Comparison of ENCODE assay signal across 30 cellular contexts in the genomic region with DNA sequence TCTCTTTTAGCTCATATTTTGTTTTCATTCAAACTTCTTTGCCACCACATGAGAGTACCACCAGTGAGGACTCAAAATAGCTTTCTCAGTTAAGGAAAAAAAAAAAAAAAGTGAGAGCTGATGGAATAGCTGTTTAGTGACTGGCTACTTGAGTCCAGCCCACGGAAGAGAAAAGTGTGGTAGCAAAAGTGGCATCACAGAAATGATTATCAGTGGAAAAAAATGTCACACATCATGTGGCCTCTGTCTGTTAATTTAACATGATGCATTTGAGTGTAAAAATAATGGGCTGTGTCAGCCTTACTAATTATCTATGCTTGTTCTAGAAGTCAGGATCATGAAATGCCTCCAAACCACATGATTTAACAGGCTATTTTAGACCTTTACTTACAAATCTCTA.
"Had no signal": no experiment of that assay in that cellular context is flagged by ENCODE, and none has a peak within 500 bp of the region (broad histone marks: within the 10 kb centered on the region; RNA-seq: fewer than 3 reads in every experiment).

No MANE protein-coding gene starts in this region.

- H3K4me3 Mint-ChIP-seq: activated CD4-positive, alpha-beta memory T cell treated with anti-CD3 and anti-CD28 coated beads for 36 hours; activated CD4-positive, alpha-beta T cell treated with anti-CD3 and anti-CD28 coated beads, Interleukin-2, amount 10 ng/mL, durations not matched to agents 7 days and 5 days; activated naive CD4-positive, alpha-beta T cell treated with anti-CD3 and anti-CD28 coated beads, Interleukin-2, amount 10 ng/mL, durations not matched to agents 7 days and 5 days; activated naive CD8-positive, alpha-beta T cell; activated naive CD8-positive, alpha-beta T cell treated with anti-CD3 and anti-CD28 coated beads, Interleukin-2, amount 50 U/mL, for 24 hours; activated T-cell treated with anti-CD3 and anti-CD28 coated beads, Interleukin-2, amount 50 U/mL, for 24 hours; brain; T-helper 1 cell treated with Interleukin-12 subunit alpha and Interleukin-12 subunit beta and Interleukin-4 antibody, amounts not matched to agents 30 μg/mL and 1 μg/mL, for 36 hours; T-helper 2 cell treated with Interferon-gamma antibody and Interleukin-4, amounts not matched to agents 5 μg/mL and 100 μg/mL, for 36 hours had no signal

- FAIRE-seq: bronchial epithelial cell, TTC549 had no signal

- DNase-seq: activated CD4-positive, alpha-beta memory T cell treated with anti-CD3 and anti-CD28 coated beads for 36 hours; activated CD4-positive, alpha-beta T cell treated with anti-CD3 and anti-CD28 coated beads, Interleukin-2, amount 10 ng/mL, durations not matched to agents 7 days and 5 days; activated effector memory CD4-positive, alpha-beta T cell treated with Interleukin-2 at 50 U/mL for 16 hours; activated naive CD4-positive, alpha-beta T cell treated with anti-CD3 and anti-CD28 coated beads, Interleukin-2, amount 10 ng/mL, durations not matched to agents 7 days and 5 days; activated naive CD8-positive, alpha-beta T cell treated with anti-CD3 and anti-CD28 coated beads, Interleukin-2, amount 50 U/mL, for 24 hours; activated T-cell treated with anti-CD3 and anti-CD28 coated beads, Interleukin-2, amount 50 U/mL, for 24 hours; anterior cingulate cortex; caudate nucleus; NCI-H1092 treated with DMSO at 0.1 percent for 48 hours; NCI-H1417; NCI-H146; NCI-H187; NCI-H2029 treated with DMSO at 0.1 percent for 48 hours; NCI-H2107; NCI-H2171; NCI-H510A; NCI-H526; NCI-H748 treated with DMSO at 0.1 percent for 48 hours; NK-92 treated with Interleukin-12 subunit alpha and Interleukin-12 subunit beta, amount 100 ng/mL, for 24 hours; PC-3; Peyer's patch; RPMI8226; SHP77 treated with DMSO at 0.1 percent for 48 hours; SK-N-SH had no signal

- H3K27me3 Mint-ChIP-seq: activated CD4-positive, alpha-beta memory T cell treated with anti-CD3 and anti-CD28 coated beads for 36 hours; activated CD4-positive, alpha-beta T cell treated with anti-CD3 and anti-CD28 coated beads, Interleukin-2, amount 10 ng/mL, durations not matched to agents 7 days and 5 days; activated naive CD4-positive, alpha-beta T cell treated with anti-CD3 and anti-CD28 coated beads, Interleukin-2, amount 10 ng/mL, durations not matched to agents 7 days and 5 days; activated naive CD8-positive, alpha-beta T cell; activated naive CD8-positive, alpha-beta T cell treated with anti-CD3 and anti-CD28 coated beads, Interleukin-2, amount 50 U/mL, for 24 hours; activated T-cell treated with anti-CD3 and anti-CD28 coated beads, Interleukin-2, amount 50 U/mL, for 24 hours had no signal

- H3K9me3 Mint-ChIP-seq: brain had no signal

- H3K27ac Mint-ChIP-seq: activated CD4-positive, alpha-beta memory T cell treated with anti-CD3 and anti-CD28 coated beads for 36 hours; activated CD4-positive, alpha-beta T cell treated with anti-CD3 and anti-CD28 coated beads, Interleukin-2, amount 10 ng/mL, durations not matched to agents 7 days and 5 days; activated naive CD4-positive, alpha-beta T cell treated with anti-CD3 and anti-CD28 coated beads, Interleukin-2, amount 10 ng/mL, durations not matched to agents 7 days and 5 days; activated naive CD8-positive, alpha-beta T cell; activated naive CD8-positive, alpha-beta T cell treated with anti-CD3 and anti-CD28 coated beads, Interleukin-2, amount 50 U/mL, for 24 hours; activated T-cell treated with anti-CD3 and anti-CD28 coated beads, Interleukin-2, amount 50 U/mL, for 24 hours; brain; T-helper 1 cell treated with Interleukin-12 subunit alpha and Interleukin-12 subunit beta and Interleukin-4 antibody, amounts not matched to agents 30 μg/mL and 1 μg/mL, for 36 hours; T-helper 2 cell treated with Interferon-gamma antibody and Interleukin-4, amounts not matched to agents 5 μg/mL and 100 μg/mL, for 36 hours had no signal

- H3K36me3 Mint-ChIP-seq: brain had no signal
